ENCODE assay signal across 29 cellular contexts in the genomic region with DNA sequence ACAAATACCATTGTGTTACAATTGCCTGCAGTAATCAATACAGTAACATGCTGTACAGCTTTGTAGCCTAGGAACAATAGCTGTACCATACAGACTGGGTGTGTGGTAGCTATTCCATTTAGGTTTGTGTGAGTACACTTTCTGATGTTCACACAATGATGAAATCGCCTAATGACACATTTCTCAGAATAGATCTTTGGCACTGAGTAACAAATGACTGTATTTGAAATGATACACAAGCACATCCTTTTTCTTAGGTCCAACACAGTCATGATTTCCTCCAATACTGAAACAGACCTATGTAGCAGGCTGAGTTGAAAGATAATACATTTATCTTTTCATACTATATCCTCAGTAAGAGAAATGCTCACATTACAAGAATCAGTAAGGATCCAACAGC. TPM values are rescaled to one million over a fixed set of nuclear protein-coding genes. Genes with fewer than 3 reads are reported as not detected.
"Had no signal": no experiment of that assay in that cellular context is flagged by ENCODE, and none has a peak within 500 bp of the region (broad histone marks: within the 10 kb centered on the region; RNA-seq: fewer than 3 reads in every experiment).

No MANE protein-coding gene starts in this region.

- H3K27me3 ChIP-seq: ascending aorta, breast epithelium, esophagus muscularis mucosa, foreskin keratinocyte, gastrocnemius medialis, heart left ventricle had no signal

- H3K27ac ChIP-seq: ascending aorta, breast epithelium, esophagus muscularis mucosa, foreskin keratinocyte, gastrocnemius medialis, heart left ventricle had no signal

- H3K27me3 Mint-ChIP-seq: activated CD8-positive, alpha-beta T cell treated with anti-CD3 and anti-CD28 coated beads for 36 hours; activated naive CD4-positive, alpha-beta T cell treated with anti-CD3 and anti-CD28 coated beads, Interleukin-2, amount 10 ng/mL, durations not matched to agents 7 days and 5 days; activated naive CD8-positive, alpha-beta T cell treated with anti-CD3 and anti-CD28 coated beads, Interleukin-2, amount 10 ng/mL, durations not matched to agents 7 days and 5 days; central memory CD8-positive, alpha-beta T cell; effector memory CD8-positive, alpha-beta T cell had no signal

- H3K4me1 Mint-ChIP-seq: activated naive CD4-positive, alpha-beta T cell treated with anti-CD3 and anti-CD28 coated beads, Interleukin-2, amount 10 ng/mL, durations not matched to agents 7 days and 5 days; activated naive CD8-positive, alpha-beta T cell treated with anti-CD3 and anti-CD28 coated beads, Interleukin-2, amount 10 ng/mL, durations not matched to agents 7 days and 5 days; central memory CD8-positive, alpha-beta T cell had no signal

- DNase-seq: activated CD4-positive, alpha-beta T cell treated with anti-CD3 and anti-CD28 coated beads for 48 hours; activated CD4-positive, alpha-beta T cell treated with anti-CD3 and anti-CD28 coated beads, Interleukin-2, amount 50 U/mL, for 1 hour; activated CD4-positive, alpha-beta T cell treated with anti-CD3 and anti-CD28 coated beads, Interleukin-2, amount 50 U/mL, for 48 hours; activated CD4-positive, CD25-positive, alpha-beta regulatory T cell; activated CD4-positive, CD25-positive, alpha-beta regulatory T cell treated with anti-CD3 and anti-CD28 coated beads, Interleukin-2, amount 50 U/mL, for 72 hours; activated CD8-positive, alpha-beta memory T cell treated with anti-CD3 and anti-CD28 coated beads for 24 hours; activated CD8-positive, alpha-beta T cell treated with anti-CD3 and anti-CD28 coated beads for 36 hours; activated gamma-delta T cell; activated naive CD4-positive, alpha-beta T cell; activated naive CD4-positive, alpha-beta T cell treated with anti-CD3 and anti-CD28 coated beads, Interleukin-2, amount 10 ng/mL, durations not matched to agents 7 days and 5 days; activated naive CD8-positive, alpha-beta T cell treated with anti-CD3 and anti-CD28 coated beads, Interleukin-2, amount 10 ng/mL, durations not matched to agents 7 days and 5 days; activated T-cell treated with anti-CD3 and anti-CD28 coated beads, Interleukin-2, amount 50 U/mL, for 48 hours; cortex of kidney; dermis blood vessel endothelial cell; effector CD4-positive, alpha-beta T cell; effector memory CD8-positive, alpha-beta T cell; erythroblast; foreskin keratinocyte; gastrocnemius medialis; glutamatergic neuron; heart left ventricle; T-helper 2 cell had no signal

- H3K27ac Mint-ChIP-seq: activated CD8-positive, alpha-beta T cell treated with anti-CD3 and anti-CD28 coated beads for 36 hours; activated naive CD4-positive, alpha-beta T cell treated with anti-CD3 and anti-CD28 coated beads, Interleukin-2, amount 10 ng/mL, durations not matched to agents 7 days and 5 days; activated naive CD4-positive, alpha-beta T cell treated with anti-CD3 and anti-CD28 coated beads, Interleukin-2, amount 50 U/mL, for 72 hours; activated naive CD8-positive, alpha-beta T cell treated with anti-CD3 and anti-CD28 coated beads, Interleukin-2, amount 10 ng/mL, durations not matched to agents 7 days and 5 days; brain; effector memory CD8-positive, alpha-beta T cell had no signal

- H3K36me3 Mint-ChIP-seq: activated naive CD4-positive, alpha-beta T cell treated with anti-CD3 and anti-CD28 coated beads, Interleukin-2, amount 10 ng/mL, durations not matched to agents 7 days and 5 days; activated naive CD4-positive, alpha-beta T cell treated with anti-CD3 and anti-CD28 coated beads, Interleukin-2, amount 50 U/mL, for 72 hours; activated naive CD8-positive, alpha-beta T cell treated with anti-CD3 and anti-CD28 coated beads, Interleukin-2, amount 10 ng/mL, durations not matched to agents 7 days and 5 days; brain had no signal

- ATAC-seq: activated CD8-positive, alpha-beta T cell treated with anti-CD3 and anti-CD28 coated beads for 36 hours; effector memory CD8-positive, alpha-beta T cell; foreskin keratinocyte; gastrocnemius medialis; heart left ventricle had no signal

- H3K9me3 Mint-ChIP-seq: activated CD8-positive, alpha-beta T cell treated with anti-CD3 and anti-CD28 coated beads for 36 hours; activated naive CD4-positive, alpha-beta T cell treated with anti-CD3 and anti-CD28 coated beads, Interleukin-2, amount 10 ng/mL, durations not matched to agents 7 days and 5 days; activated naive CD8-positive, alpha-beta T cell treated with anti-CD3 and anti-CD28 coated beads, Interleukin-2, amount 10 ng/mL, durations not matched to agents 7 days and 5 days; brain; central memory CD8-positive, alpha-beta T cell; effector memory CD8-positive, alpha-beta T cell had no signal

- H3K4me1 ChIP-seq: ascending aorta, breast epithelium, esophagus muscularis mucosa, foreskin keratinocyte, gastrocnemius medialis, heart left ventricle had no signal

- H3K4me3 Mint-ChIP-seq: activated CD8-positive, alpha-beta T cell treated with anti-CD3 and anti-CD28 coated beads for 36 hours; activated naive CD4-positive, alpha-beta T cell treated with anti-CD3 and anti-CD28 coated beads, Interleukin-2, amount 10 ng/mL, durations not matched to agents 7 days and 5 days; activated naive CD8-positive, alpha-beta T cell treated with anti-CD3 and anti-CD28 coated beads, Interleukin-2, amount 10 ng/mL, durations not matched to agents 7 days and 5 days; brain; central memory CD8-positive, alpha-beta T cell; effector memory CD8-positive, alpha-beta T cell had no signal

- H3K9me3 ChIP-seq: ascending aorta, breast epithelium, esophagus muscularis mucosa, gastrocnemius medialis had no signal

- H3K4me3 ChIP-seq: ascending aorta, breast epithelium, esophagus muscularis mucosa, gastrocnemius medialis, heart left ventricle had no signal

- H3K36me3 ChIP-seq: ascending aorta, breast epithelium, esophagus muscularis mucosa, gastrocnemius medialis, heart left ventricle had no signal

RNA-seq across cellular contexts. Expression of a gene that starts 13.9 kb away (rescaled TPM):
- total RNA-seq: activated CD8-positive, alpha-beta T cell treated with anti-CD3 and anti-CD28 coated beads for 36 hours; activated naive CD4-positive, alpha-beta T cell treated with anti-CD3 and anti-CD28 coated beads, Interleukin-2, amount 50 U/mL, for 72 hours; activated naive CD8-positive, alpha-beta T cell treated with anti-CD3 and anti-CD28 coated beads, Interleukin-2, amount 10 ng/mL, durations not matched to agents 7 days and 5 days; ascending aorta; dermis blood vessel endothelial cell; foreskin keratinocyte; T-helper 1 cell treated with Interleukin-12 subunit alpha and Interleukin-12 subunit beta and Interleukin-4 antibody, amounts not matched to agents 30 ng/mL and 1 ng/mL, for 36 hours had no signal
- polyA plus RNA-seq: foreskin keratinocyte, heart left ventricle had no signal
